ENCODE assay signal across 8 cellular contexts in genomic region chr5:172113036-172113435, GRCh38.
A peak's percentile ranks its signal among the peaks of the same experiment; 100 is the strongest.
DNase-seq lines count a peak whose midpoint lies in the region; ATAC-seq, FAIRE-seq and TF ChIP-seq lines count a peak whose summit lies in the region.

No MANE protein-coding gene starts in this region.

- ATAC-seq in HG03108 (IDR thresholded peaks at IDR 0.05; ENCODE audit: unreplicated experiment) (peak; percentile 20), HG02642 (IDR thresholded peaks at IDR 0.05; ENCODE audit: poor library complexity, unreplicated experiment) (no peak)
- ATAC-seq in effector memory CD8-positive, alpha-beta T cell (replicated peaks), result peak; percentile 72

- H3K4me3 Mint-ChIP-seq in effector memory CD8-positive, alpha-beta T cell, result peak overlapping the region; percentile 85 to 88

- no peaks in the 10 kb centered on the region for H3K9me3 Mint-ChIP-seq in effector memory CD8-positive, alpha-beta T cell

- DNase-seq in activated CD4-positive, alpha-beta T cell treated with anti-CD3 and anti-CD28 coated beads for 48 hours, result peak; percentile 81
- DNase-seq in effector memory CD8-positive, alpha-beta T cell, result peak; percentile 76 to 80 (median 76)
- peak; percentile 31 to 57 for DNase-seq in stimulated activated CD8-positive, alpha-beta memory T cell treated with anti-CD3 and anti-CD28 coated beads, Interleukin-4, amount 100 ng/mL, for 1 hour (ENCODE audit: low read depth in 2 of 2, low spot score in 1 of 2)
- DNase-seq in cerebellum (ENCODE audit: low spot score) (no peak), NCI-H1417 treated with DMSO at 0.1 percent for 48 hours (lab: John Stamatoyannopoulos, UW) (no peak), D721Med (ENCODE audit: insufficient read length, low spot score) (no peak)

- H3K27me3 Mint-ChIP-seq in effector memory CD8-positive, alpha-beta T cell, result no peaks in the 10 kb centered on the region

- no peak for FAIRE-seq in D721Med (lab: Jason Lieb, UNC)

- TF ChIP-seq CTCF in D721Med (IDR thresholded peaks at IDR 0.05; ENCODE audit: insufficient read depth, missing control alignments), result no peak

- peak overlapping the region; percentile 94 to 95 for H3K27ac Mint-ChIP-seq in effector memory CD8-positive, alpha-beta T cell

- H3K4me1 Mint-ChIP-seq in effector memory CD8-positive, alpha-beta T cell (ENCODE audit: low read depth in 2 of 2), result peaks cover 61 to 77% of the 10 kb centered on the region in 2 donors

- H3K36me3 Mint-ChIP-seq in effector memory CD8-positive, alpha-beta T cell (ENCODE audit: insufficient read depth), result peaks cover 59% of the 10 kb centered on the region

Comparison
In these comparisons a context has a peak if more than half of its experiments do, and no peak if none do; other contexts are left out.
1. DNase-seq: peak in activated CD4-positive, alpha-beta T cell treated with anti-CD3 and anti-CD28 coated beads for 48 hours (single experiment), effector memory CD8-positive, alpha-beta T cell (3 of 3) and stimulated activated CD8-positive, alpha-beta memory T cell treated with anti-CD3 and anti-CD28 coated beads, Interleukin-4, amount 100 ng/mL, for 1 hour (2 of 2); none in cerebellum (single experiment), NCI-H1417 treated with DMSO at 0.1 percent for 48 hours (single experiment) and D721Med (single experiment).